ENCODE assay signal across 27 cellular contexts in the genomic region with DNA sequence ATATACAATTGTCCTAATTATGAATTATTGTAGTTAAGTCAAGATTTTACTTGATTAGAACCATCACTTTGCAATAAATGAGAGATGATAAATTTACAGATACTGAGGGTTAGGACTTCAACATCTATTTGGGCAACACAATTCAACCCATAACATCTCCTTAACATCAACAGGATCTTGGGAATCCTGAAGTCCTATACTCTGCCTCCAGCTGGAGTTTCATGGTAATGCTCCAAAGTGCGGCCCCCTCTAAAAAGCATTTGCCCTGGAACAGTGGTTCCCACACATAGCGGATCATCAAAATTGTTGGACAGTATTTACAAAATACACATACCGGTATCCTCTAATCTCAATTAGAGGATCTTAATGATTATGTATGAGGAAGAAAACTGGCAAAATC.
"Had no signal": no experiment of that assay in that cellular context is flagged by ENCODE, and none has a peak within 500 bp of the region (broad histone marks: within the 10 kb centered on the region; RNA-seq: fewer than 3 reads in every experiment).

No MANE protein-coding gene starts in this region.

- H3K4me1 Mint-ChIP-seq: activated CD4-positive, alpha-beta T cell treated with anti-CD3 and anti-CD28 coated beads for 36 hours; activated CD4-positive, alpha-beta T cell treated with anti-CD3 and anti-CD28 coated beads, Interleukin-2, amount 10 ng/mL, durations not matched to agents 7 days and 5 days had no signal

- H3K27ac ChIP-seq: adrenal gland, body of pancreas, Peyer's patch had no signal

- H3K4me1 ChIP-seq: adrenal gland, Peyer's patch had no signal

- DNase-seq: activated CD4-positive, alpha-beta memory T cell treated with anti-CD3 and anti-CD28 coated beads for 36 hours; activated CD4-positive, alpha-beta T cell treated with anti-CD3 and anti-CD28 coated beads for 36 hours; activated CD4-positive, alpha-beta T cell treated with anti-CD3 and anti-CD28 coated beads, Interleukin-2, amount 10 ng/mL, durations not matched to agents 7 days and 5 days; activated CD8-positive, alpha-beta memory T cell treated with anti-CD3 and anti-CD28 coated beads, Interleukin-2, amount 50 U/mL, for 48 hours; activated gamma-delta T cell treated with Interleukin-2 at 50 U/mL for 16 hours; activated naive CD4-positive, alpha-beta T cell treated with anti-CD3 and anti-CD28 coated beads for 36 hours; activated T-cell treated with anti-CD3 and anti-CD28 coated beads, Interleukin-2, amount 50 U/mL, for 72 hours; adrenal gland; body of pancreas; caudate nucleus; cerebellar nuclear complex; NCI-H1105; NCI-H1417 treated with DMSO at 0.1 percent for 48 hours; NCI-H187 treated with DMSO at 0.1 percent for 48 hours; NCI-H2081; NCI-H226; NCI-H446 treated with DMSO at 0.1 percent for 48 hours; NCI-H524; Peyer's patch; RPMI8226 had no signal

- H3K9me3 ChIP-seq: adrenal gland, body of pancreas, Peyer's patch had no signal

- H3K36me3 ChIP-seq: adrenal gland, Peyer's patch had no signal

- H3K4me3 Mint-ChIP-seq: activated CD4-positive, alpha-beta memory T cell treated with anti-CD3 and anti-CD28 coated beads for 36 hours; activated CD4-positive, alpha-beta T cell treated with anti-CD3 and anti-CD28 coated beads for 36 hours; activated CD4-positive, alpha-beta T cell treated with anti-CD3 and anti-CD28 coated beads, Interleukin-2, amount 10 ng/mL, durations not matched to agents 7 days and 5 days; activated naive CD4-positive, alpha-beta T cell treated with anti-CD3 and anti-CD28 coated beads for 36 hours; activated T-cell treated with anti-CD3 and anti-CD28 coated beads, Interleukin-2, amount 50 U/mL, for 72 hours; T-helper 1 cell treated with Interleukin-12 subunit alpha and Interleukin-12 subunit beta and Interleukin-4 antibody, amounts not matched to agents 30 μg/mL and 1 μg/mL, for 36 hours; T-helper 2 cell treated with Interferon-gamma antibody and Interleukin-4, amounts not matched to agents 5 μg/mL and 100 μg/mL, for 36 hours had no signal

- H3K9me3 Mint-ChIP-seq: activated CD4-positive, alpha-beta T cell treated with anti-CD3 and anti-CD28 coated beads, Interleukin-2, amount 10 ng/mL, durations not matched to agents 7 days and 5 days; activated naive CD4-positive, alpha-beta T cell treated with anti-CD3 and anti-CD28 coated beads for 36 hours; T-helper 1 cell treated with Interleukin-12 subunit alpha and Interleukin-12 subunit beta and Interleukin-4 antibody, amounts not matched to agents 30 μg/mL and 1 μg/mL, for 36 hours had no signal

- H3K27me3 Mint-ChIP-seq: activated CD4-positive, alpha-beta memory T cell treated with anti-CD3 and anti-CD28 coated beads for 36 hours; activated CD4-positive, alpha-beta T cell treated with anti-CD3 and anti-CD28 coated beads for 36 hours; activated CD4-positive, alpha-beta T cell treated with anti-CD3 and anti-CD28 coated beads, Interleukin-2, amount 10 ng/mL, durations not matched to agents 7 days and 5 days had no signal

- FAIRE-seq: astrocyte, bronchial epithelial cell, K562, TTC549 had no signal

- H3K4me3 ChIP-seq: adrenal gland, body of pancreas, K562, Peyer's patch had no signal

- H3K27ac Mint-ChIP-seq: activated CD4-positive, alpha-beta memory T cell treated with anti-CD3 and anti-CD28 coated beads for 36 hours; activated CD4-positive, alpha-beta T cell treated with anti-CD3 and anti-CD28 coated beads for 36 hours; activated CD4-positive, alpha-beta T cell treated with anti-CD3 and anti-CD28 coated beads, Interleukin-2, amount 10 ng/mL, durations not matched to agents 7 days and 5 days; activated naive CD4-positive, alpha-beta T cell treated with anti-CD3 and anti-CD28 coated beads for 36 hours; activated naive CD4-positive, alpha-beta T cell treated with anti-CD3 and anti-CD28 coated beads, Interleukin-2, amount 50 U/mL, for 72 hours; activated T-cell treated with anti-CD3 and anti-CD28 coated beads, Interleukin-2, amount 50 U/mL, for 72 hours; T-helper 1 cell treated with Interleukin-12 subunit alpha and Interleukin-12 subunit beta and Interleukin-4 antibody, amounts not matched to agents 30 μg/mL and 1 μg/mL, for 36 hours; T-helper 2 cell treated with Interferon-gamma antibody and Interleukin-4, amounts not matched to agents 5 μg/mL and 100 μg/mL, for 36 hours had no signal

- H3K36me3 Mint-ChIP-seq: activated CD4-positive, alpha-beta memory T cell treated with anti-CD3 and anti-CD28 coated beads for 36 hours; activated naive CD4-positive, alpha-beta T cell treated with anti-CD3 and anti-CD28 coated beads, Interleukin-2, amount 50 U/mL, for 72 hours had no signal
